ENCODE assay signal across 32 cellular contexts in genomic region chr4:42732776-42733175, GRCh38.
"Had no signal": no experiment of that assay in that cellular context is flagged by ENCODE, and none has a peak within 500 bp of the region (broad histone marks: within the 10 kb centered on the region; RNA-seq: fewer than 3 reads in every experiment).

No MANE protein-coding gene starts in this region.

- H3K4me1 ChIP-seq: Peyer's patch had no signal

- H3K27me3 ChIP-seq: Peyer's patch had no signal

- H3K27ac ChIP-seq: Peyer's patch, SK-N-MC, WERI-Rb-1 had no signal

- H3K4me3 Mint-ChIP-seq: activated CD4-positive, alpha-beta memory T cell treated with anti-CD3 and anti-CD28 coated beads for 36 hours; activated naive CD8-positive, alpha-beta T cell; activated naive CD8-positive, alpha-beta T cell treated with anti-CD3 and anti-CD28 coated beads, Interleukin-2, amount 50 U/mL, for 24 hours; brain had no signal

- H3K27ac Mint-ChIP-seq: activated CD4-positive, alpha-beta memory T cell treated with anti-CD3 and anti-CD28 coated beads for 36 hours; activated naive CD8-positive, alpha-beta T cell; activated naive CD8-positive, alpha-beta T cell treated with anti-CD3 and anti-CD28 coated beads, Interleukin-2, amount 50 U/mL, for 24 hours; activated T-helper 2 cell treated with anti-CD3 and anti-CD28 coated beads, Interferon-gamma antibody, Interleukin-2, Interleukin-4, amounts not matched to agents 10 μg/mL and 5 μg/mL and 100 μg/mL, durations not matched to agents 14 hours and 24 hours and 36 hours; brain had no signal

- H3K4me3 ChIP-seq: MG63, Peyer's patch, SK-N-MC had no signal

- H3K36me3 Mint-ChIP-seq: brain had no signal

- H3K9me3 ChIP-seq: Peyer's patch had no signal

- H3K27me3 Mint-ChIP-seq: activated naive CD8-positive, alpha-beta T cell had no signal

- H3K36me3 ChIP-seq: MG63, Peyer's patch, WERI-Rb-1 had no signal

- DNase-seq: activated CD4-positive, alpha-beta memory T cell treated with anti-CD3 and anti-CD28 coated beads for 36 hours; activated CD4-positive, alpha-beta T cell treated with anti-CD3 and anti-CD28 coated beads, Interleukin-2, amount 50 U/mL, for 1 hour; activated CD8-positive, alpha-beta memory T cell treated with anti-CD3 and anti-CD28 coated beads, Interleukin-2, amount 50 U/mL, for 4 hours; activated gamma-delta T cell; activated naive CD4-positive, alpha-beta T cell treated with Interleukin-2 at 50 U/mL for 16 hours; activated naive CD8-positive, alpha-beta T cell treated with anti-CD3 and anti-CD28 coated beads, Interleukin-2, amount 50 U/mL, for 24 hours; anterior cingulate cortex; caudate nucleus; cerebellar nuclear complex; Kasumi-1; KG1; MG63; NCI-H1092; NCI-H1436 treated with DMSO at 0.1 percent for 48 hours; NCI-H1694 treated with DMSO at 0.1 percent for 48 hours; NCI-H2029; NCI-H2107; NCI-H2171; NCI-H510A; NCI-H526; NCI-H748 treated with DMSO at 0.1 percent for 48 hours; NK-92 treated with Interleukin-12 subunit alpha and Interleukin-12 subunit beta, amount 100 ng/mL, for 24 hours; PC-3; Peyer's patch; RPMI8226; T1000; WERI-Rb-1 had no signal

- FAIRE-seq: bronchial epithelial cell had no signal

- ATAC-seq: activated naive CD8-positive, alpha-beta T cell treated with anti-CD3 and anti-CD28 coated beads, Interleukin-2, amount 50 U/mL, for 24 hours; PC-3 had no signal
